In the genomic region with DNA sequence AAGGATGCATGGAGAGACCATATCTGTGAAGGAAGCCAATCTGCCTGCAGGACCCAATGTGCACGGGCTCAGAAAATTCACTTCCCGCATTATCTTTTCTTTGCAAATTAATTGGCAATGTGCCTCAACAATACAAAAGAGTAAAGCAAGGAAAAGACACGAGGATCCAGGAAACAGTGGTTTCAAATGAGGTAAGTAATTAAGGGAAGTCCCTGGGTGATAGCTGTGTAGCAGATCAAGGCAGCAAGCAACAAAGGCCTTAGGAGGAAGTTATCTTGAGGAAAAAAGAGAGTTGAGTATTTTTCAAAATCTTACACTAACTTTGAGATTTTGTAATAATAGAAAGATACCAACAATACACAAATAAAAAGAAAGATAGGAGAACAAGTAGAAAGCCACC, we compare ENCODE assay signal across 1 cellular context.
TF ChIP-seq lines count a peak whose summit lies in the region.

No MANE protein-coding gene starts in this region.

TF ChIP-seq in GM23338, 12 proteins besides CTCF, POLR2A, EP300 and RAD21 (continued from another document):
- TF ChIP-seq, protein P1, sequence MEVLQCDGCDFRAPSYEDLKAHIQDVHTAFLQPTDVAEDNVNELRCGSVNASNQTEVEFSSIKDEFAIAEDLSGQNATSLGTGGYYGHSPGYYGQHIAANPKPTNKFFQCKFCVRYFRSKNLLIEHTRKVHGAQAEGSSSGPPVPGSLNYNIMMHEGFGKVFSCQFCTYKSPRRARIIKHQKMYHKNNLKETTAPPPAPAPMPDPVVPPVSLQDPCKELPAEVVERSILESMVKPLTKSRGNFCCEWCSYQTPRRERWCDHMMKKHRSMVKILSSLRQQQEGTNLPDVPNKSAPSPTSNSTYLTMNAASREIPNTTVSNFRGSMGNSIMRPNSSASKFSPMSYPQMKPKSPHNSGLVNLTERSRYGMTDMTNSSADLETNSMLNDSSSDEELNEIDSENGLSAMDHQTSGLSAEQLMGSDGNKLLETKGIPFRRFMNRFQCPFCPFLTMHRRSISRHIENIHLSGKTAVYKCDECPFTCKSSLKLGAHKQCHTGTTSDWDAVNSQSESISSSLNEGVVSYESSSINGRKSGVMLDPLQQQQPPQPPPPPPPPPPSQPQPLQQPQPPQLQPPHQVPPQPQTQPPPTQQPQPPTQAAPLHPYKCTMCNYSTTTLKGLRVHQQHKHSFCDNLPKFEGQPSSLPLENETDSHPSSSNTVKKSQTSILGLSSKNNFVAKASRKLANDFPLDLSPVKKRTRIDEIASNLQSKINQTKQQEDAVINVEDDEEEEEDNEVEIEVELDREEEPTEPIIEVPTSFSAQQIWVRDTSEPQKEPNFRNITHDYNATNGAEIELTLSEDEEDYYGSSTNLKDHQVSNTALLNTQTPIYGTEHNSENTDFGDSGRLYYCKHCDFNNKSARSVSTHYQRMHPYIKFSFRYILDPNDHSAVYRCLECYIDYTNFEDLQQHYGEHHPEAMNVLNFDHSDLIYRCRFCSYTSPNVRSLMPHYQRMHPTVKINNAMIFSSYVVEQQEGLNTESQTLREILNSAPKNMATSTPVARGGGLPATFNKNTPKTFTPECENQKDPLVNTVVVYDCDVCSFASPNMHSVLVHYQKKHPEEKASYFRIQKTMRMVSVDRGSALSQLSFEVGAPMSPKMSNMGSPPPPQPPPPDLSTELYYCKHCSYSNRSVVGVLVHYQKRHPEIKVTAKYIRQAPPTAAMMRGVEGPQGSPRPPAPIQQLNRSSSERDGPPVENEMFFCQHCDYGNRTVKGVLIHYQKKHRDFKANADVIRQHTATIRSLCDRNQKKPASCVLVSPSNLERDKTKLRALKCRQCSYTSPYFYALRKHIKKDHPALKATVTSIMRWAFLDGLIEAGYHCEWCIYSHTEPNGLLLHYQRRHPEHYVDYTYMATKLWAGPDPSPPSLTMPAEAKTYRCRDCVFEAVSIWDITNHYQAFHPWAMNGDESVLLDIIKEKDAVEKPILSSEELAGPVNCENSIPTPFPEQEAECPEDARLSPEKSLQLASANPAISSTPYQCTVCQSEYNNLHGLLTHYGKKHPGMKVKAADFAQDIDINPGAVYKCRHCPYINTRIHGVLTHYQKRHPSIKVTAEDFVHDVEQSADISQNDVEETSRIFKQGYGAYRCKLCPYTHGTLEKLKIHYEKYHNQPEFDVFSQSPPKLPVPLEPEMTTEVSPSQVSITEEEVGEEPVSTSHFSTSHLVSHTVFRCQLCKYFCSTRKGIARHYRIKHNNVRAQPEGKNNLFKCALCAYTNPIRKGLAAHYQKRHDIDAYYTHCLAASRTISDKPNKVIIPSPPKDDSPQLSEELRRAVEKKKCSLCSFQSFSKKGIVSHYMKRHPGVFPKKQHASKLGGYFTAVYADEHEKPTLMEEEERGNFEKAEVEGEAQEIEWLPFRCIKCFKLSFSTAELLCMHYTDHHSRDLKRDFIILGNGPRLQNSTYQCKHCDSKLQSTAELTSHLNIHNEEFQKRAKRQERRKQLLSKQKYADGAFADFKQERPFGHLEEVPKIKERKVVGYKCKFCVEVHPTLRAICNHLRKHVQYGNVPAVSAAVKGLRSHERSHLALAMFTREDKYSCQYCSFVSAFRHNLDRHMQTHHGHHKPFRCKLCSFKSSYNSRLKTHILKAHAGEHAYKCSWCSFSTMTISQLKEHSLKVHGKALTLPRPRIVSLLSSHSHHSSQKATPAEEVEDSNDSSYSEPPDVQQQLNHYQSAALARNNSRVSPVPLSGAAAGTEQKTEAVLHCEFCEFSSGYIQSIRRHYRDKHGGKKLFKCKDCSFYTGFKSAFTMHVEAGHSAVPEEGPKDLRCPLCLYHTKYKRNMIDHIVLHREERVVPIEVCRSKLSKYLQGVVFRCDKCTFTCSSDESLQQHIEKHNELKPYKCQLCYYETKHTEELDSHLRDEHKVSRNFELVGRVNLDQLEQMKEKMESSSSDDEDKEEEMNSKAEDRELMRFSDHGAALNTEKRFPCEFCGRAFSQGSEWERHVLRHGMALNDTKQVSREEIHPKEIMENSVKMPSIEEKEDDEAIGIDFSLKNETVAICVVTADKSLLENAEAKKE (CRISPR knock-in tag; IDR thresholded peaks at IDR 0.05): no peak
- TF ChIP-seq POLR2AphosphoS5 (IDR thresholded peaks at IDR 0.05; ENCODE audit: low read depth) (no peak), ZNF331 (CRISPR knock-in tag; IDR thresholded peaks at IDR 0.05; ENCODE audit: low read depth) (no peak), ZNF114 (CRISPR knock-in tag; IDR thresholded peaks at IDR 0.05) (no peak), STAT1 (IDR thresholded peaks at IDR 0.05; ENCODE audit: unreplicated experiment) (no peak), EZH2phosphoT487 (IDR thresholded peaks at IDR 0.05; ENCODE audit: unreplicated experiment) (no peak), CREB1 (CRISPR knock-in tag; IDR thresholded peaks at IDR 0.05; ENCODE audit: low read depth) (no peak), NANOG (IDR thresholded peaks at IDR 0.05; ENCODE audit: borderline replicate concordance) (no peak), EZH2 (IDR thresholded peaks at IDR 0.05; ENCODE audit: low read depth, unreplicated experiment) (no peak)
- TF ChIP-seq, protein P2, sequence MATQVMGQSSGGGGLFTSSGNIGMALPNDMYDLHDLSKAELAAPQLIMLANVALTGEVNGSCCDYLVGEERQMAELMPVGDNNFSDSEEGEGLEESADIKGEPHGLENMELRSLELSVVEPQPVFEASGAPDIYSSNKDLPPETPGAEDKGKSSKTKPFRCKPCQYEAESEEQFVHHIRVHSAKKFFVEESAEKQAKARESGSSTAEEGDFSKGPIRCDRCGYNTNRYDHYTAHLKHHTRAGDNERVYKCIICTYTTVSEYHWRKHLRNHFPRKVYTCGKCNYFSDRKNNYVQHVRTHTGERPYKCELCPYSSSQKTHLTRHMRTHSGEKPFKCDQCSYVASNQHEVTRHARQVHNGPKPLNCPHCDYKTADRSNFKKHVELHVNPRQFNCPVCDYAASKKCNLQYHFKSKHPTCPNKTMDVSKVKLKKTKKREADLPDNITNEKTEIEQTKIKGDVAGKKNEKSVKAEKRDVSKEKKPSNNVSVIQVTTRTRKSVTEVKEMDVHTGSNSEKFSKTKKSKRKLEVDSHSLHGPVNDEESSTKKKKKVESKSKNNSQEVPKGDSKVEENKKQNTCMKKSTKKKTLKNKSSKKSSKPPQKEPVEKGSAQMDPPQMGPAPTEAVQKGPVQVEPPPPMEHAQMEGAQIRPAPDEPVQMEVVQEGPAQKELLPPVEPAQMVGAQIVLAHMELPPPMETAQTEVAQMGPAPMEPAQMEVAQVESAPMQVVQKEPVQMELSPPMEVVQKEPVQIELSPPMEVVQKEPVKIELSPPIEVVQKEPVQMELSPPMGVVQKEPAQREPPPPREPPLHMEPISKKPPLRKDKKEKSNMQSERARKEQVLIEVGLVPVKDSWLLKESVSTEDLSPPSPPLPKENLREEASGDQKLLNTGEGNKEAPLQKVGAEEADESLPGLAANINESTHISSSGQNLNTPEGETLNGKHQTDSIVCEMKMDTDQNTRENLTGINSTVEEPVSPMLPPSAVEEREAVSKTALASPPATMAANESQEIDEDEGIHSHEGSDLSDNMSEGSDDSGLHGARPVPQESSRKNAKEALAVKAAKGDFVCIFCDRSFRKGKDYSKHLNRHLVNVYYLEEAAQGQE (IDR thresholded peaks at IDR 0.05; ENCODE audit: unreplicated experiment): no peak
- TF ChIP-seq, protein P3, sequence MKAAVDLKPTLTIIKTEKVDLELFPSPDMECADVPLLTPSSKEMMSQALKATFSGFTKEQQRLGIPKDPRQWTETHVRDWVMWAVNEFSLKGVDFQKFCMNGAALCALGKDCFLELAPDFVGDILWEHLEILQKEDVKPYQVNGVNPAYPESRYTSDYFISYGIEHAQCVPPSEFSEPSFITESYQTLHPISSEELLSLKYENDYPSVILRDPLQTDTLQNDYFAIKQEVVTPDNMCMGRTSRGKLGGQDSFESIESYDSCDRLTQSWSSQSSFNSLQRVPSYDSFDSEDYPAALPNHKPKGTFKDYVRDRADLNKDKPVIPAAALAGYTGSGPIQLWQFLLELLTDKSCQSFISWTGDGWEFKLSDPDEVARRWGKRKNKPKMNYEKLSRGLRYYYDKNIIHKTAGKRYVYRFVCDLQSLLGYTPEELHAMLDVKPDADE (IDR thresholded peaks at IDR 0.05): no peak
